Comparison of ENCODE assay signal across 1 cellular context in the genomic region with DNA sequence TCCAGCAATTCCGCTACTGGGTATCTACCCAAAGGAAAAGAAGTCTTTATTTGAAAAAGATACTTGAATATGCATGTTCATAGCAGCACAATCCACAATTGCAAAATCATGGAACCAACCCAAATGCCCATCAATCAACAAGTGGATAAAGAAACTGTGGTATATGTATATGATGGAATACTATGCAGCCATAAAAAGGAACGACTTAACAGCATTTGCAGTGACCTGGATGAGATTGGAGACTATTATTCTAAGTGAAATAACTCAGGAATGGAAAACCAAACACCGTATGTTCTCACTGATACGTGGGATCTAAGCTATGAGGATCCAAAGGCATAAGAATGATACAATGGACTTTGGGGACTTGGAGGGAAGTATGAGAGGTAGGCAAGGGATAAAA. TPM values are rescaled to one million over a fixed set of nuclear protein-coding genes. Genes with fewer than 3 reads are reported as not detected.
"Had no signal": no experiment of that assay in that cellular context is flagged by ENCODE, and none has a peak within 500 bp of the region (broad histone marks: within the 10 kb centered on the region; RNA-seq: fewer than 3 reads in every experiment).

No MANE protein-coding gene starts in this region.

RNA-seq across cellular contexts. Expression of a gene that starts 8.2 kb away (rescaled TPM):
- total RNA-seq: G401 had no signal
